ENCODE assay signal across 8 cellular contexts in the genomic region with DNA sequence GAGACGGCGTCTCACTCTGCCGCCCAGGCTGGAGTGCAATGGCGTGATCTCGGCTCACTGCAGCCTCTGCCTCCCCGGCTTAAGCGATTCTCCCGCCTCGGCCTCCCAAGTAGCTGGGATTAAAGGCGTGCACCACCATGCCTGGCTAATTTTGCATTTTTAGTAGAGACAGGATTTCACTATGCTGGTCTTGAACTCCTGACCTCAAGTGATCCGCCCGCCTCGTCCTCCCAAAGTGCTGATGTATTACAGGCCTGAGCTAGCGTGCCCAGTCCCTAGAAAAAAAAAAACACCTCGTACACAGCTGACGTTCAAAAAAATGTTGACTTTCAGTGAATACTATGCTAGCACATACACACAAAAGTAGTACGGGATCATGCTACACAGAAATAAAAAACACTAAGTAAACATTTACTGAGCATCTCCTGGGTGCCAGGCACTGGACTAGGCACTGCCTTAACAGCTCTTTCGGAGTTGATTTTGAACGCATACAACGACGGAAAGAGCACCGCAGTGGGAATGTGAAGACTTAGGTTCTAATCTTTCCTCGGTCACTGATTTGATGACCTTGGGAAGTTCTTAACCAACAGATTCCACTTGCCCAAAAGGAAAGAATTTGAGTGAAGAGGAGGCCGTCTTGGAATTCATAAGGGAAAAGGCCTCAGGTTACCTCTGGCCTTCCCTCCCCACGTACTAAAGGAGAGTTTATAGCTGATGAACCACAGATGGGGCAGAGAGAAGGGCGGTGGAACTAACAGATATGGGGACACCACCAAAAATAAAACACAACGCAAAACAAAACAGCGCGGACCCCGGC. TPM values are rescaled to one million over a fixed set of nuclear protein-coding genes. Genes with fewer than 3 reads are reported as not detected.
DNase-seq lines count a peak whose midpoint lies in the region; ATAC-seq, FAIRE-seq and TF ChIP-seq lines count a peak whose summit lies in the region.

No MANE protein-coding gene starts in this region.

- no peaks in the 10 kb centered on the region for H3K9me3 Mint-ChIP-seq in HFFc6
- no peaks in the 10 kb centered on the region for H3K9me3 Mint-ChIP-seq in activated naive CD4-positive, alpha-beta T cell treated with anti-CD3 and anti-CD28 coated beads, Interleukin-2, amount 50 U/mL, for 72 hours
- no peaks in the 10 kb centered on the region for H3K9me3 Mint-ChIP-seq in stimulated activated effector memory CD8-positive, alpha-beta T cell treated with anti-CD3 and anti-CD28 coated beads, Interleukin-12 subunit alpha, Interleukin-12 subunit beta, amount 100 ng/mL, for 72 hours

- POLR2A ChIA-PET in AG04449 (lab: Yijun Ruan, JAX) = no interaction called here

- peaks cover 6% of the 10 kb centered on the region; the same call in 1 of the 2 replicates for H3K4me1 Mint-ChIP-seq in HFFc6 (ENCODE audit: low read depth)
- H3K4me1 Mint-ChIP-seq in stimulated activated effector memory CD8-positive, alpha-beta T cell treated with anti-CD3 and anti-CD28 coated beads, Interleukin-12 subunit alpha, Interleukin-12 subunit beta, amount 100 ng/mL, for 72 hours = no peaks in the 10 kb centered on the region

- peak overlapping the region; percentile 99 for H3K27ac Mint-ChIP-seq in HFFc6
- peak overlapping the region; percentile 100 for H3K27ac Mint-ChIP-seq in activated naive CD4-positive, alpha-beta T cell treated with anti-CD3 and anti-CD28 coated beads, Interleukin-2, amount 50 U/mL, for 72 hours
- H3K27ac Mint-ChIP-seq in stimulated activated effector memory CD8-positive, alpha-beta T cell treated with anti-CD3 and anti-CD28 coated beads, Interleukin-12 subunit alpha, Interleukin-12 subunit beta, amount 100 ng/mL, for 72 hours = peak overlapping the region; percentile 100

- CTCF ChIA-PET in AG04449 (lab: Yijun Ruan, JAX) = interaction anchor here (1.0 to 1.4 kb wide), 3 partner anchors 159 to 561 kb away, joined by 3 to 9 read pairs (median 4); no protein-coding TSS in a partner anchor

- no peak for ATAC-seq in activated naive CD4-positive, alpha-beta T cell treated with anti-CD3 and anti-CD28 coated beads, Interleukin-2, amount 50 U/mL, for 72 hours
- no peak for ATAC-seq in stimulated activated effector memory CD8-positive, alpha-beta T cell treated with anti-CD3 and anti-CD28 coated beads, Interleukin-12 subunit alpha, Interleukin-12 subunit beta, amount 100 ng/mL, for 72 hours
- ATAC-seq in GM18511 (IDR thresholded peaks at IDR 0.05; ENCODE audit: unreplicated experiment) (no peak), GM21825 (IDR thresholded peaks at IDR 0.05; ENCODE audit: unreplicated experiment) (no peak)

- peaks cover 7% of the 10 kb centered on the region for H3K4me1 ChIP-seq in iPS-18a (ENCODE audit: control insufficient read depth, low read depth, low read length)

- peak overlapping the region; percentile 99 for H3K9ac ChIP-seq in iPS-18a (ENCODE audit: low read length)

- peaks cover 14% of the 10 kb centered on the region for H3K36me3 ChIP-seq in iPS-18a (ENCODE audit: control insufficient read depth, low read depth, low read length)

- peak overlapping the region; percentile 95 for H3K4me3 Mint-ChIP-seq in HFFc6
- peak overlapping the region; percentile 96 for H3K4me3 Mint-ChIP-seq in stimulated activated effector memory CD8-positive, alpha-beta T cell treated with anti-CD3 and anti-CD28 coated beads, Interleukin-12 subunit alpha, Interleukin-12 subunit beta, amount 100 ng/mL, for 72 hours

- H3K9me3 ChIP-seq in iPS-18a (ENCODE audit: control insufficient read depth, low read depth, low read length) = no peaks in the 10 kb centered on the region

- peaks cover 8% of the 10 kb centered on the region for H3K27me3 Mint-ChIP-seq in HFFc6 (ENCODE audit: insufficient read depth)

- H3K36me3 Mint-ChIP-seq in HFFc6 (ENCODE audit: low read depth) = peaks cover 18% of the 10 kb centered on the region
- peaks cover 19 to 20% of the 10 kb centered on the region in 2 donors for H3K36me3 Mint-ChIP-seq in activated naive CD4-positive, alpha-beta T cell treated with anti-CD3 and anti-CD28 coated beads, Interleukin-2, amount 50 U/mL, for 72 hours
- H3K36me3 Mint-ChIP-seq in stimulated activated effector memory CD8-positive, alpha-beta T cell treated with anti-CD3 and anti-CD28 coated beads, Interleukin-12 subunit alpha, Interleukin-12 subunit beta, amount 100 ng/mL, for 72 hours = peaks cover 45% of the 10 kb centered on the region

- no peaks in the 10 kb centered on the region for H3K27me3 ChIP-seq in iPS-18a (ENCODE audit: control insufficient read depth, insufficient read depth, low read length)

- no peak for DNase-seq in AG04449 (ENCODE audit: low read depth, low spot score)
- DNase-seq in HFFc6 = peak; percentile 9
- DNase-seq in activated naive CD4-positive, alpha-beta T cell treated with anti-CD3 and anti-CD28 coated beads, Interleukin-2, amount 50 U/mL, for 72 hours (ENCODE audit: low spot score in 2 of 2) = no peak
- peak in 1 of 2 donors; percentile 51 for DNase-seq in stimulated activated effector memory CD8-positive, alpha-beta T cell treated with anti-CD3 and anti-CD28 coated beads, Interleukin-12 subunit alpha, Interleukin-12 subunit beta, amount 100 ng/mL, for 72 hours (ENCODE audit: low spot score in 2 of 2)
- no peak for DNase-seq in RCC 7860 (ENCODE audit: low spot score)

- peak overlapping the region; percentile 89 for H3K4me3 ChIP-seq in AG04449 (ENCODE audit: low read depth, low read length)
- H3K4me3 ChIP-seq in iPS-18a (ENCODE audit: low read length) = peak overlapping the region; percentile 76

- TF ChIP-seq CTCF in AG04449 (IDR thresholded peaks at IDR 0.05; ENCODE audit: insufficient read depth, low read length, missing control alignments) (no peak), HFFc6 (IDR thresholded peaks at IDR 0.05) (no peak)

- peak overlapping the region; percentile 25 for H3K27ac ChIP-seq in iPS-18a (ENCODE audit: low read length)

- no peak for FAIRE-seq in RCC 7860 (lab: Jason Lieb, UNC)

RNA-seq across cellular contexts. Expression of a gene that starts 1.1 kb away (rescaled TPM):
- total RNA-seq in HFFc6 (2021; fragmentation: NEBNext Ultra II Directional; extraction: Animal tissue kit (Norgen Biotek cat#: 25700)) = 1 to 10 TPM; 2.8 to 3.9 (median 3.6) TPM
- 1 to 10 TPM; 6.8 to 7.3 TPM for total RNA-seq in activated naive CD4-positive, alpha-beta T cell treated with anti-CD3 and anti-CD28 coated beads, Interleukin-2, amount 50 U/mL, for 72 hours

RNA-seq across cellular contexts. Expression of a gene that starts 50.7 kb away (rescaled TPM):
- total RNA-seq in HFFc6 (2021; fragmentation: NEBNext Ultra II Directional; extraction: Animal tissue kit (Norgen Biotek cat#: 25700)) = 10 to 100 TPM; 54.4 to 80.7 (median 72.0) TPM
- total RNA-seq in activated naive CD4-positive, alpha-beta T cell treated with anti-CD3 and anti-CD28 coated beads, Interleukin-2, amount 50 U/mL, for 72 hours = 10 to 100 TPM; 15.8 to 51.4 TPM
